Comparison of ENCODE assay signal across 8 cellular contexts in the genomic region with DNA sequence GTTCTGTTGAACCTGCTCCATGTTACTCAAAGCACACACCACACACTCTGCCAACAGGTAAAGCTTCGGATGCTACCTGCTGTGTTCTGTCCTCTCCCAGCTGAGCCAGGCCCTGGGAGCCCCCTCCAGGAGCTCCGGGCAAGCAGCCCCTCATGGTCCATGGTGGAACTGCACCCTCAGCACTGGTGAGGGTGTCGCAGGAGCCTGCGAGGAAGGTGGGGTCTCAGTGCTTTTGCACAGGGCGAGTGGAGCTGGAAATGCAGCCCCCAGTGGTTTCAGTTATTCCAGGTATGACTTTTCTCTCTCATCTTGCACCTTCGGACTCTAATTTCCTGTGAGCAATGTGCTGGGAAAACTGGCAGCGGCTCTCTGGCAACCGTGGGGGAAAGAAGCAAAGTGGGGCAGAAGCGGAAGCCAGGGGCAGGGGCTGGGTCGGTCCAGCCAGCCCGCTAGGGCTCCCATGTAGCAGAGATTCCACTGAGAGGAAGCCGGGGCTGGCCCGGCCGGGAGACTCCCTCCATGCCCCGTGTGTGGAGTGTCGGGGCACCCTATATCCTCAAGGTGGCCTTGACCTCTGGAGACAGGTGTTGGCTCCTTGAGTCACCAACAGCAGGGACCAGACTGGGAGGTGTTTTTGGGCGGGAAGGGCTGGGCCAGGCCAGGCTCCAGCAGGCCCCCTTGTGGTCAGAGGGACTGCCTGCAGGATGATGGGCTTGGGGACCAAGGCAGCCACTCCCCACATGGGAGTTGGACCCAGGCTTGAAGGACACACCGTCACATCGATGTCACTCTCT.
DNase-seq lines count a peak whose midpoint lies in the region; ATAC-seq and TF ChIP-seq lines count a peak whose summit lies in the region.

No MANE protein-coding gene starts in this region.

- WGBS in body of pancreas, 2 donors: 48 to 64% methylated on average over 13 to 19 of the region's 19 CpGs

- peaks cover 5% of the 10 kb centered on the region for H3K4me1 ChIP-seq in body of pancreas

- H3K4me1 Mint-ChIP-seq in memory B cell: peaks cover 2% of the 10 kb centered on the region

- H3K27me3 ChIP-seq in body of pancreas: no peaks in the 10 kb centered on the region

- no peak overlapping the region for H3K4me3 Mint-ChIP-seq in memory B cell

- no peak overlapping the region for H3K27ac ChIP-seq in body of pancreas

- peaks cover 3% of the 10 kb centered on the region for H3K9me3 Mint-ChIP-seq in memory B cell

- H3K9me3 ChIP-seq in body of pancreas: no peaks in the 10 kb centered on the region

- H3K4me3 ChIP-seq in body of pancreas: no peak overlapping the region

- peak; percentile 56 for DNase-seq in D341Med (ENCODE audit: low spot score)
- peak; percentile 32 for DNase-seq in SK-MEL-5 (ENCODE audit: low read depth, low spot score)
- DNase-seq in body of pancreas: peak in 3 of 4 donors; percentile 18 to 39 (median 21)
- DNase-seq in memory B cell (ENCODE audit: low spot score in 2 of 2): peak; percentile 7 to 24

- no peak overlapping the region for H3K27ac Mint-ChIP-seq in memory B cell

- peaks cover 2% of the 10 kb centered on the region for H3K36me3 Mint-ChIP-seq in memory B cell

- ATAC-seq in HG02973 (IDR thresholded peaks at IDR 0.05; ENCODE audit: unreplicated experiment) (peak; percentile 51), body of pancreas (peak; percentile 39), memory B cell (ENCODE audit: low read depth) (peak; percentile 73), HG02759 (IDR thresholded peaks at IDR 0.05; ENCODE audit: unreplicated experiment) (no peak), HG02884 (IDR thresholded peaks at IDR 0.05; ENCODE audit: unreplicated experiment) (no peak), HG02798 (IDR thresholded peaks at IDR 0.05; ENCODE audit: poor library complexity, unreplicated experiment) (no peak)

- in situ Hi-C loops in SK-MEL-5 (cut with HindIII; ENCODE audit: low pct_unique_long_range_greater_than_20kb, low sequenced_read_pairs): no loop called here

- no peaks in the 10 kb centered on the region for H3K36me3 ChIP-seq in body of pancreas (replicated peaks in 1 of 2; ENCODE audit: insufficient read depth in 1 of 2, low read depth in 2 of 2)

- intact Hi-C loops in body of pancreas (cut with DNase I): loop anchor here (5.0 kb wide), 1 partner anchor 97 kb away; no protein-coding TSS in a partner anchor

- peaks cover 7% of the 10 kb centered on the region for H3K27me3 Mint-ChIP-seq in memory B cell

- peak in 5 of 7 experiments; percentile 27 to 38 (median 35) for TF ChIP-seq CTCF in body of pancreas (IDR thresholded peaks at IDR 0.05)

- TF ChIP-seq POLR2A in body of pancreas (IDR thresholded peaks at IDR 0.05): no peak

Comparison
In these comparisons a context has a peak if more than half of its experiments do, and no peak if none do; other contexts are left out.
1. ATAC-seq: peak in HG02973 (single experiment), body of pancreas (single experiment) and memory B cell (single experiment); none in HG02759 (single experiment), HG02884 (single experiment) and HG02798 (single experiment).
2. Peak in every context shown above with its lines, with median percentiles within 50 percentile points of each other: DNase-seq.